Comparison of ENCODE assay signal across 20 cellular contexts in genomic region chr14:20775043-20775442, GRCh38. TPM values are rescaled to one million over a fixed set of nuclear protein-coding genes. Genes with fewer than 3 reads are reported as not detected.
DNase-seq lines count a peak whose midpoint lies in the region; ATAC-seq, FAIRE-seq and TF ChIP-seq lines count a peak whose summit lies in the region.
"Had no signal": no experiment of that assay in that cellular context is flagged by ENCODE, and none has a peak within 500 bp of the region (broad histone marks: within the 10 kb centered on the region; RNA-seq: fewer than 3 reads in every experiment).

No MANE protein-coding gene starts in this region.

- no peaks in the 10 kb centered on the region for H3K36me3 ChIP-seq in K562 (ENCODE audit: control insufficient read depth, insufficient read depth, low read length)
- H3K36me3 ChIP-seq: BE2C, HAP-1 had no signal

- FAIRE-seq in K562 (lab: Jason Lieb, UNC), result no peak
- FAIRE-seq: A549, GM12892, GM19239, HTR-8/SVneo had no signal

- H3K27me3 Mint-ChIP-seq in H9 (ENCODE audit: low read depth) (no peaks in the 10 kb centered on the region), immature natural killer cell (ENCODE audit: low read depth in 3 of 3) (peaks cover 0 to 7% (median 5%) of the 10 kb centered on the region in 3 donors)
- H3K27me3 Mint-ChIP-seq in activated naive CD4-positive, alpha-beta T cell treated with anti-CD3 and anti-CD28 coated beads for 36 hours (ENCODE audit: low read depth), result no peaks in the 10 kb centered on the region

- no peak for DNase-seq in H9
- DNase-seq in K562 (ENCODE audit: extremely low read depth in 1 of 4, low spot score in 3 of 4), result no peak
- peak; percentile 44 for DNase-seq in iPS-NIHi11 (ENCODE audit: low spot score)
- DNase-seq in immature natural killer cell, result no peak
- no peak for DNase-seq in activated naive CD4-positive, alpha-beta T cell treated with anti-CD3 and anti-CD28 coated beads for 36 hours
- DNase-seq: BE2C; CD4-positive, alpha-beta memory T cell; DMS79; EL; GDM1; IMR-90; KG1 had no signal

- TF ChIP-seq POLR2A in K562 (conservative IDR thresholded peaks at IDR 0.05), result no peak

- H3K23ac ChIP-seq in H9 (ENCODE audit: insufficient read length, low read depth, low read length), result no peak overlapping the region

- H3K9me1 ChIP-seq in K562 (ENCODE audit: control insufficient read depth, insufficient read depth, low read length), result no peaks in the 10 kb centered on the region

- H3K4me3 Mint-ChIP-seq in H9 (peak overlapping the region; percentile 34 to 52; a peak in 4 of 5 replicates), immature natural killer cell (no peak overlapping the region)
- H3K4me3 Mint-ChIP-seq in activated naive CD4-positive, alpha-beta T cell treated with anti-CD3 and anti-CD28 coated beads for 36 hours, result no peak overlapping the region
- H3K4me3 Mint-ChIP-seq: CD4-positive, alpha-beta memory T cell had no signal

- no peak overlapping the region for H3K4ac ChIP-seq in H9 (ENCODE audit: low read depth, low read length)

- no TSS peak for BruUV-seq in K562 (replicated peaks; lab: Mats Ljungman, UMichigan)

- no peak overlapping the region for H3K56ac ChIP-seq in H9 (ENCODE audit: insufficient read length, low read depth, low read length)

- H3K9me3 ChIP-seq in H9 (ENCODE audit: control insufficient read depth, low read depth, low read length) (no peaks in the 10 kb centered on the region), K562 (replicated peaks; ENCODE audit: control insufficient read depth, insufficient read depth, low read depth, low read length) (no peaks in the 10 kb centered on the region)
- H3K9me3 ChIP-seq: BE2C, HAP-1 had no signal

- H3K27me3 ChIP-seq in H9 (ENCODE audit: insufficient read depth, low read length), result no peaks in the 10 kb centered on the region
- H3K27me3 ChIP-seq in K562 (ENCODE audit: control insufficient read depth in 2 of 2, insufficient read depth in 2 of 2, low read length in 2 of 2), result no peaks in the 10 kb centered on the region

- in situ Hi-C loops in K562 (cut with MboI), result no loop called here

- TF ChIP-seq CTCF in H9 (conservative IDR thresholded peaks at IDR 0.05) (no peak), K562 (IDR thresholded peaks at IDR 0.05 in 2 of 3, conservative IDR thresholded peaks at IDR 0.05 in 1 of 3; ENCODE audit: insufficient read depth in 2 of 3, low read depth in 1 of 3, low read length in 3 of 3) (no peak)

- no peak for ATAC-seq in K562
- ATAC-seq in activated CD4-positive, CD25-positive, alpha-beta regulatory T cell treated with anti-CD3 and anti-CD28 coated beads, Interleukin-2, amount 50 U/mL, for 24 hours, result no peak
- ATAC-seq: A549 had no signal

- TF ChIP-seq RAD21 in K562 (CRISPR knock-in tag; conservative IDR thresholded peaks at IDR 0.05 in 1 of 2, IDR thresholded peaks at IDR 0.05 in 1 of 2), result no peak

- H2BK12ac ChIP-seq in H9 (ENCODE audit: insufficient read length, low read depth, low read length), result no peak overlapping the region

- no peak overlapping the region for H4K91ac ChIP-seq in H9 (ENCODE audit: insufficient read length, low read depth, low read length)

- WGBS in H9 (ENCODE audit: extremely low coverage, insufficient read length, low lambda C conversion rate), result no CpG with 5 or more reads among the region's 6 CpGs
- 34% methylated on average over 6 of the region's 6 CpGs for WGBS in K562 (ENCODE audit: insufficient coverage, low coverage, missing lambda C conversion rate)

- H4K20me1 ChIP-seq in H9 (ENCODE audit: control insufficient read depth, insufficient read depth, insufficient read length) (no peaks in the 10 kb centered on the region), K562 (replicated peaks; ENCODE audit: control insufficient read depth, insufficient read depth, low read length) (no peaks in the 10 kb centered on the region)

- no peak overlapping the region for H3K9ac ChIP-seq in H9 (ENCODE audit: extremely low read depth, insufficient read length, low read length)
- no peak overlapping the region for H3K9ac ChIP-seq in K562 (ENCODE audit: insufficient read depth in 1 of 2, low read depth in 2 of 2, low read length in 2 of 2)

- no peak overlapping the region for H3K18ac ChIP-seq in H9 (ENCODE audit: insufficient read length, low read depth, low read length)

- H3K4me1 Mint-ChIP-seq in H9 (peaks cover 58 to 64% of the 10 kb centered on the region in 2 experiments), immature natural killer cell (peaks cover 3 to 12% of the 10 kb centered on the region in 2 donors)
- no peaks in the 10 kb centered on the region for H3K4me1 Mint-ChIP-seq in activated naive CD4-positive, alpha-beta T cell treated with anti-CD3 and anti-CD28 coated beads for 36 hours (ENCODE audit: low read depth)

- peak overlapping the region; percentile 84 for H3K27ac ChIP-seq in H9 (ENCODE audit: insufficient read length, low read depth, low read length)
- H3K27ac ChIP-seq in K562 (ENCODE audit: extremely low read depth, low read depth, low read length), result no peak overlapping the region
- H3K27ac ChIP-seq: A549, C4-2B had no signal

- H3K79me2 ChIP-seq in H9 (ENCODE audit: insufficient read depth, low read length) (no peaks in the 10 kb centered on the region), K562 (ENCODE audit: control insufficient read depth, insufficient read depth, low read length) (no peaks in the 10 kb centered on the region)

- H3K27ac Mint-ChIP-seq in H9 (peak overlapping the region; percentile 88 to 99 (median 91)), immature natural killer cell (no peak overlapping the region)
- H3K27ac Mint-ChIP-seq in activated naive CD4-positive, alpha-beta T cell treated with anti-CD3 and anti-CD28 coated beads for 36 hours, result no peak overlapping the region
- H3K27ac Mint-ChIP-seq: CD4-positive, alpha-beta memory T cell had no signal

- no peak overlapping the region for H3K4me3 ChIP-seq in K562
- H3K4me3 ChIP-seq: A549, HAP-1 had no signal

- H3K23me2 ChIP-seq in H9 (ENCODE audit: insufficient read length, low read depth, low read length, poor library complexity, severe bottlenecking), result no peaks in the 10 kb centered on the region

- POLR2A ChIA-PET in K562 (lab: Yijun Ruan, JAX), result interaction anchor here (0.9 to 1.2 kb wide), 2 partner anchors 10 to 116 kb away, joined by 3 read pairs; no protein-coding TSS in a partner anchor

- H2AK5ac ChIP-seq in H9 (ENCODE audit: insufficient read length, low read length), result no peak overlapping the region

- no peak overlapping the region for H4K5ac ChIP-seq in H9 (ENCODE audit: insufficient read length, low read depth, low read length)

- peaks cover 0 to 1% (median 0%) of the 10 kb centered on the region in 3 experiments; a peak in 1 of 7 replicates for H3K36me3 Mint-ChIP-seq in H9 (ENCODE audit: insufficient read depth in 1 of 3, low read depth in 3 of 3)
- peaks cover 0 to 5% (median 3%) of the 10 kb centered on the region in 3 donors for H3K36me3 Mint-ChIP-seq in immature natural killer cell
- no peaks in the 10 kb centered on the region for H3K36me3 Mint-ChIP-seq in activated naive CD4-positive, alpha-beta T cell treated with anti-CD3 and anti-CD28 coated beads for 36 hours (ENCODE audit: low read depth)
- H3K36me3 Mint-ChIP-seq: CD4-positive, alpha-beta memory T cell had no signal

- H3T11ph ChIP-seq in H9 (ENCODE audit: low read length), result no peak overlapping the region

- H2AFZ ChIP-seq in H9 (ENCODE audit: low read length) (no peak overlapping the region), K562 (ENCODE audit: low read depth, low read length) (0 out of 2 replicates have a peak overlapping the region, but pooled peaks have one; percentile 14)

- peak overlapping the region; percentile 62 for H3K4me2 ChIP-seq in H9 (ENCODE audit: insufficient read depth, insufficient read length, low read length)
- no peak overlapping the region for H3K4me2 ChIP-seq in K562 (ENCODE audit: insufficient read depth, low read length)
- H3K4me2 ChIP-seq: A549 had no signal

- TF ChIP-seq EP300 in K562 (IDR thresholded peaks at IDR 0.05; ENCODE audit: low read length), result no peak

- no peak overlapping the region for H2BK15ac ChIP-seq in H9 (ENCODE audit: low read depth, low read length)

- intact Hi-C loops in K562 (cut with micrococcal nuclease), result no loop called here
- intact Hi-C loops in activated naive CD4-positive, alpha-beta T cell treated with anti-CD3 and anti-CD28 coated beads for 36 hours (cut with micrococcal nuclease), result no loop called here

- CTCF ChIA-PET in K562 (lab: Yijun Ruan, JAX; ENCODE audit: low intra/inter-chr PET ratio), result no interaction called here
- CTCF ChIA-PET in activated naive CD4-positive, alpha-beta T cell treated with anti-CD3 and anti-CD28 coated beads for 36 hours (lab: Charles Lee), result no interaction called here

- H2BK20ac ChIP-seq in H9 (ENCODE audit: low read depth, low read length, poor library complexity, severe bottlenecking), result no peak overlapping the region

- no peaks in the 10 kb centered on the region for H3K79me1 ChIP-seq in H9 (ENCODE audit: insufficient read depth, low read depth, low read length, poor library complexity, severe bottlenecking)

- peaks cover 15% of the 10 kb centered on the region for H3K4me1 ChIP-seq in H9 (ENCODE audit: insufficient read depth, low read length)
- no peaks in the 10 kb centered on the region for H3K4me1 ChIP-seq in K562 (replicated peaks in 1 of 2; ENCODE audit: control insufficient read depth in 2 of 2, insufficient read depth in 2 of 2, low read length in 2 of 2)
- H3K4me1 ChIP-seq: A549, BE2C, HAP-1 had no signal

- peaks cover 0 to 3% of the 10 kb centered on the region in 2 experiments; a peak in 2 of 5 replicates for H3K9me3 Mint-ChIP-seq in H9
- no peaks in the 10 kb centered on the region for H3K9me3 Mint-ChIP-seq in immature natural killer cell
- no peaks in the 10 kb centered on the region for H3K9me3 Mint-ChIP-seq in activated naive CD4-positive, alpha-beta T cell treated with anti-CD3 and anti-CD28 coated beads for 36 hours
- H3K9me3 Mint-ChIP-seq: CD4-positive, alpha-beta memory T cell had no signal

- no peak overlapping the region for H2BK120ac ChIP-seq in H9 (ENCODE audit: low read depth, low read length, poor library complexity, severe bottlenecking)

- no peak overlapping the region for H2BK5ac ChIP-seq in H9 (ENCODE audit: insufficient read length, low read length)

- no peak overlapping the region for H3K14ac ChIP-seq in H9 (ENCODE audit: insufficient read depth, low read length)

- no peak overlapping the region for H4K8ac ChIP-seq in H9 (replicated peaks; ENCODE audit: insufficient read length, low read depth, low read length)

RNA-seq across cellular contexts. Expression of gene RNASE6, which starts 6.0 kb away (rescaled TPM):
- not detected in 2 replicates for total RNA-seq in H9 (2021)
- 0.30 TPM in 1 of 2 replicates, not detected in the other for total RNA-seq in K562 (2011; cell fraction: chromatin; rRNA removed; ENCODE audit: low replicate concordance)
- not detected in 2 replicates for total RNA-seq in K562 (2011; cell fraction: nucleolus; rRNA removed)
- total RNA-seq in K562 (2011; cell fraction: nucleoplasm; rRNA removed), result 0.66 TPM in 1 of 2 replicates, not detected in the other
- 0.12 and 0.14 TPM in 2 replicates for total RNA-seq in K562 (2014; rRNA removed)
- 0.22 and 0.29 TPM in 2 replicates for total RNA-seq in K562 (2014; rRNA removed; fragmentation: Illumina TruSeq; extraction: Trizol)
- 0.54 and 0.87 TPM in 2 replicates for total RNA-seq in K562 (2015; rRNA removed; fragmentation: Illumina TruSeq; extraction: Trizol)
- total RNA-seq in K562 (2021), result not detected in 2 replicates
- 0.38 and 1.2 TPM in 2 replicates for polyA plus RNA-seq in K562 (2011; rRNA removed)
- 0.57 and 1.2 TPM in 2 replicates for polyA plus RNA-seq in K562 (2011; cell fraction: cytosol; rRNA removed)
- polyA plus RNA-seq in K562 (2011; cell fraction: nucleus; rRNA removed), result 1.00 TPM in 1 of 2 replicates, not detected in the other
- 0.29 and 1.2 TPM in 2 replicates for polyA plus RNA-seq in K562 (2012)
- 0.42 and 0.71 TPM in 2 replicates for polyA plus RNA-seq in K562 (2014; fragmentation: Illumina TruSeq; extraction: Trizol)
- polyA plus RNA-seq in K562 (2014; fragmentation: Nextera tagmentation; extraction: Ambion mirVana), result 1 to 10 TPM in 1 of 2 experiments, under 1 TPM in 1; 0.69 to 1.0 TPM
- not detected in 2 replicates for polyA plus RNA-seq in K562 (2014; rRNA removed)
- 0.32 and 0.66 TPM in 2 replicates for polyA minus RNA-seq in K562 (2011; rRNA and poly(A)+ RNA removed)
- polyA minus RNA-seq in K562 (2011; cell fraction: cytosol; rRNA and poly(A)+ RNA removed), result not detected in 2 replicates
- 0.33 TPM in 1 of 2 replicates, not detected in the other for polyA minus RNA-seq in K562 (2011; cell fraction: nucleus; rRNA and poly(A)+ RNA removed)
- 10 to 100 TPM; 13.3 to 37.1 (median 17.8) TPM for polyA plus RNA-seq in immature natural killer cell
- under 1 TPM; 0.45 to 0.57 TPM for total RNA-seq in activated naive CD4-positive, alpha-beta T cell treated with anti-CD3 and anti-CD28 coated beads for 36 hours
- total RNA-seq: IMR-90 had no signal
- polyA plus RNA-seq: A549, AG04450, IMR-90 had no signal

RNA-seq across cellular contexts. Expression of gene EDDM3B, which starts 6.8 kb away (rescaled TPM):
- total RNA-seq in H9 (2021) (not detected in 2 replicates), K562 (2014; rRNA removed) (not detected in 2 replicates), K562 (2014; rRNA removed; fragmentation: Illumina TruSeq; extraction: Trizol) (not detected in 2 replicates), K562 (2015; rRNA removed; fragmentation: Illumina TruSeq; extraction: Trizol) (not detected in 2 replicates), K562 (2021) (not detected in 2 replicates)
- not detected in 2 replicates for total RNA-seq in K562 (2011; cell fraction: chromatin; rRNA removed; ENCODE audit: low replicate concordance)
- total RNA-seq in K562 (2011; cell fraction: nucleolus; rRNA removed), result not detected in 2 replicates
- not detected in 2 replicates for total RNA-seq in K562 (2011; cell fraction: nucleoplasm; rRNA removed)
- polyA plus RNA-seq in K562 (2011; rRNA removed) (not detected in 2 replicates), K562 (2014; fragmentation: Illumina TruSeq; extraction: Trizol) (not detected in 2 replicates), K562 (2014; fragmentation: Nextera tagmentation; extraction: Ambion mirVana) (not detected), K562 (2014; rRNA removed) (not detected in 2 replicates), immature natural killer cell (not detected)
- not detected in 2 replicates for polyA plus RNA-seq in K562 (2011; cell fraction: cytosol; rRNA removed)
- polyA plus RNA-seq in K562 (2011; cell fraction: nucleus; rRNA removed), result not detected in 2 replicates
- polyA plus RNA-seq in K562 (2012), result not detected in 2 replicates
- polyA minus RNA-seq in K562 (2011; rRNA and poly(A)+ RNA removed), result not detected in 2 replicates
- polyA minus RNA-seq in K562 (2011; cell fraction: cytosol; rRNA and poly(A)+ RNA removed), result not detected in 2 replicates
- polyA minus RNA-seq in K562 (2011; cell fraction: nucleus; rRNA and poly(A)+ RNA removed), result not detected in 2 replicates
- total RNA-seq in activated naive CD4-positive, alpha-beta T cell treated with anti-CD3 and anti-CD28 coated beads for 36 hours, result not detected
- total RNA-seq: CD4-positive, alpha-beta memory T cell; IMR-90 had no signal
- polyA plus RNA-seq: A549; AG04450; CD4-positive, alpha-beta memory T cell; IMR-90 had no signal

RNA-seq across cellular contexts. Expression of gene RNASE1, which starts 27.6 kb away (rescaled TPM):
- total RNA-seq in H9 (2021) (1.2 and 1.6 TPM in 2 replicates), K562 (2014; rRNA removed) (10.7 and 12.7 TPM in 2 replicates), K562 (2014; rRNA removed; fragmentation: Illumina TruSeq; extraction: Trizol) (6.6 and 9.8 TPM in 2 replicates), K562 (2015; rRNA removed; fragmentation: Illumina TruSeq; extraction: Trizol) (13.9 and 16.9 TPM in 2 replicates), K562 (2021) (6.4 and 6.8 TPM in 2 replicates)
- 7.9 and 16.0 TPM in 2 replicates for total RNA-seq in K562 (2011; cell fraction: chromatin; rRNA removed; ENCODE audit: low replicate concordance)
- 21.0 and 22.2 TPM in 2 replicates for total RNA-seq in K562 (2011; cell fraction: nucleolus; rRNA removed)
- total RNA-seq in K562 (2011; cell fraction: nucleoplasm; rRNA removed), result 18.3 and 20.5 TPM in 2 replicates
- polyA plus RNA-seq in K562 (2011; rRNA removed) (24.5 and 46.3 TPM in 2 replicates), K562 (2014; fragmentation: Illumina TruSeq; extraction: Trizol) (11.7 and 19.4 TPM in 2 replicates), K562 (2014; fragmentation: Nextera tagmentation; extraction: Ambion mirVana) (10 to 100 TPM; 33.1 to 33.3 TPM), K562 (2014; rRNA removed) (11.2 and 22.3 TPM in 2 replicates), immature natural killer cell (under 1 TPM in 1 of 3 donors, not detected in 2; 0.49 TPM)
- 49.2 and 64.0 TPM in 2 replicates for polyA plus RNA-seq in K562 (2011; cell fraction: cytosol; rRNA removed)
- polyA plus RNA-seq in K562 (2011; cell fraction: nucleus; rRNA removed), result 13.0 and 27.7 TPM in 2 replicates
- 20.5 and 22.5 TPM in 2 replicates for polyA plus RNA-seq in K562 (2012)
- polyA minus RNA-seq in K562 (2011; rRNA and poly(A)+ RNA removed), result 20.5 and 23.2 TPM in 2 replicates
- polyA minus RNA-seq in K562 (2011; cell fraction: cytosol; rRNA and poly(A)+ RNA removed), result 4.5 and 6.8 TPM in 2 replicates
- 1.6 and 6.7 TPM in 2 replicates for polyA minus RNA-seq in K562 (2011; cell fraction: nucleus; rRNA and poly(A)+ RNA removed)
- total RNA-seq in activated naive CD4-positive, alpha-beta T cell treated with anti-CD3 and anti-CD28 coated beads for 36 hours, result not detected
- total RNA-seq: IMR-90 had no signal
- polyA plus RNA-seq: AG04450; CD4-positive, alpha-beta memory T cell; IMR-90 had no signal

RNA-seq across cellular contexts. Expression of gene EDDM3A, which starts 29.4 kb away (rescaled TPM):
- not detected in 2 replicates for total RNA-seq in H9 (2021)
- not detected in 2 replicates for total RNA-seq in K562 (2011; cell fraction: chromatin; rRNA removed; ENCODE audit: low replicate concordance)
- total RNA-seq in K562 (2011; cell fraction: nucleolus; rRNA removed), result not detected in 2 replicates
- total RNA-seq in K562 (2011; cell fraction: nucleoplasm; rRNA removed), result not detected in 2 replicates
- total RNA-seq in K562 (2014; rRNA removed), result not detected in 2 replicates
- total RNA-seq in K562 (2014; rRNA removed; fragmentation: Illumina TruSeq; extraction: Trizol), result not detected in 2 replicates
- not detected in 2 replicates for total RNA-seq in K562 (2015; rRNA removed; fragmentation: Illumina TruSeq; extraction: Trizol)
- not detected in 2 replicates for total RNA-seq in K562 (2021)
- not detected in 2 replicates for polyA plus RNA-seq in K562 (2011; rRNA removed)
- polyA plus RNA-seq in K562 (2011; cell fraction: cytosol; rRNA removed), result not detected in 2 replicates
- polyA plus RNA-seq in K562 (2011; cell fraction: nucleus; rRNA removed), result not detected in 2 replicates
- not detected in 2 replicates for polyA plus RNA-seq in K562 (2012)
- not detected in 2 replicates for polyA plus RNA-seq in K562 (2014; fragmentation: Illumina TruSeq; extraction: Trizol)
- polyA plus RNA-seq in K562 (2014; fragmentation: Nextera tagmentation; extraction: Ambion mirVana), result not detected
- not detected in 2 replicates for polyA plus RNA-seq in K562 (2014; rRNA removed)
- not detected in 2 replicates for polyA minus RNA-seq in K562 (2011; rRNA and poly(A)+ RNA removed)
- not detected in 2 replicates for polyA minus RNA-seq in K562 (2011; cell fraction: cytosol; rRNA and poly(A)+ RNA removed)
- not detected in 2 replicates for polyA minus RNA-seq in K562 (2011; cell fraction: nucleus; rRNA and poly(A)+ RNA removed)
- not detected for polyA plus RNA-seq in immature natural killer cell
- not detected for total RNA-seq in activated naive CD4-positive, alpha-beta T cell treated with anti-CD3 and anti-CD28 coated beads for 36 hours
- total RNA-seq: CD4-positive, alpha-beta memory T cell; IMR-90 had no signal
- polyA plus RNA-seq: A549; AG04450; CD4-positive, alpha-beta memory T cell; IMR-90 had no signal

Comparison
In these comparisons a context has a peak if more than half of its experiments do, and no peak if none do; other contexts are left out.
1. H3K27ac Mint-ChIP-seq: peak in H9 (3 of 3); none in immature natural killer cell (0 of 6) and activated naive CD4-positive, alpha-beta T cell treated with anti-CD3 and anti-CD28 coated beads for 36 hours (single experiment).
2. H3K4me3 Mint-ChIP-seq: peak in H9 (2 of 2); none in immature natural killer cell (0 of 5) and activated naive CD4-positive, alpha-beta T cell treated with anti-CD3 and anti-CD28 coated beads for 36 hours (single experiment).